In genomic region chrX:56778924-56779468, GRCh38 we compare ENCODE assay signal across 7 cellular contexts. TPM values are rescaled to one million over a fixed set of nuclear protein-coding genes. Genes with fewer than 3 reads are reported as not detected.
DNase-seq lines count a peak whose midpoint lies in the region; ATAC-seq and TF ChIP-seq lines count a peak whose summit lies in the region.
"Not testable (repeated sequence)": the region's sequence is repeated elsewhere in the genome, so short reads cannot be mapped to it uniquely, and the experiment has no call there.

No MANE protein-coding gene starts in this region.

- not testable (repeated sequence) for H3K4me3 ChIP-seq in gastroesophageal sphincter, mucosa of descending colon

- not testable (repeated sequence) for DNase-seq in mucosa of descending colon

- intact Hi-C loops in mucosa of descending colon (cut with DNase I, micrococcal nuclease) = not testable (repeated sequence)

- not testable (repeated sequence) for TF ChIP-seq CTCF in gastroesophageal sphincter (IDR thresholded peaks at IDR 0.05); mucosa of descending colon (IDR thresholded peaks at IDR 0.05)

- not testable (repeated sequence) for TF ChIP-seq POLR2A in gastroesophageal sphincter (IDR thresholded peaks at IDR 0.05)

- TF ChIP-seq EP300 in gastroesophageal sphincter (IDR thresholded peaks at IDR 0.05) = not testable (repeated sequence)

- no CpG with 5 or more reads among the region's 24 CpGs for WGBS in gastroesophageal sphincter (ENCODE audit: low coverage in 1 of 2), 2 donors

- H3K4me1 ChIP-seq in gastroesophageal sphincter; mucosa of descending colon (ENCODE audit: low read depth): not testable (repeated sequence)

- ATAC-seq in GM18867 (IDR thresholded peaks at IDR 0.05; ENCODE audit: unreplicated experiment) (peak; percentile 48), GM19438 (IDR thresholded peaks at IDR 0.05; ENCODE audit: low read depth, unreplicated experiment) (peak; percentile 43), GM21786 (IDR thresholded peaks at IDR 0.05; ENCODE audit: unreplicated experiment) (peak; percentile 34), HG03025 (IDR thresholded peaks at IDR 0.05; ENCODE audit: low FRiP score, unreplicated experiment) (peak; percentile 36), HG03520 (IDR thresholded peaks at IDR 0.05; ENCODE audit: unreplicated experiment) (peak; percentile 40), gastroesophageal sphincter (peak; percentile 82), mucosa of descending colon (peak; percentile 84)

- not testable (repeated sequence) for H3K27ac ChIP-seq in gastroesophageal sphincter

- H3K36me3 ChIP-seq in gastroesophageal sphincter; mucosa of descending colon (ENCODE audit: low read depth): not testable (repeated sequence)

- not testable (repeated sequence) for H3K27me3 ChIP-seq in gastroesophageal sphincter

- not testable (repeated sequence) for H3K9me3 ChIP-seq in gastroesophageal sphincter, mucosa of descending colon

RNA-seq across cellular contexts. Expression of gene NBDY, which starts 50.0 kb away (rescaled TPM):
- total RNA-seq in gastroesophageal sphincter = 10 to 100 TPM in 3 of 4 donors, 1 to 10 TPM in 1; 6.6 to 16.0 (median 12.0) TPM
- 10 to 100 TPM; 14.9 to 22.2 (median 20.0) TPM for total RNA-seq in mucosa of descending colon

Comparison
In these comparisons a context has a peak if more than half of its experiments do, and no peak if none do; other contexts are left out.
1. ATAC-seq: peak in every context shown above with its lines; median percentile 84 in mucosa of descending colon; 82 in gastroesophageal sphincter; 48 in GM18867; 43 in GM19438; 40 in HG03520; 36 in HG03025; 34 in GM21786.